ENCODE assay signal across 25 cellular contexts in genomic region chr4:142369141-142369540, GRCh38.
DNase-seq lines count a peak whose midpoint lies in the region; ATAC-seq and TF ChIP-seq lines count a peak whose summit lies in the region.
"Had no signal": no experiment of that assay in that cellular context is flagged by ENCODE, and none has a peak within 500 bp of the region (broad histone marks: within the 10 kb centered on the region; RNA-seq: fewer than 3 reads in every experiment).

No MANE protein-coding gene starts in this region.

- no peak overlapping the region for H3K18ac ChIP-seq in trophoblast cell (ENCODE audit: low read length)

- no peak overlapping the region for H3K4me2 ChIP-seq in trophoblast cell (ENCODE audit: low read length)

- H3K14ac ChIP-seq in trophoblast cell (ENCODE audit: low read length), result no peak overlapping the region

- no peak overlapping the region for H3K4me3 ChIP-seq in trophoblast cell (ENCODE audit: low read depth, low read length)
- H3K4me3 ChIP-seq: colonic mucosa, heart left ventricle, left ventricle myocardium inferior, mucosa of descending colon, prostate gland, SJCRH30, skin epidermis, stomach, upper lobe of left lung had no signal

- H3K36me3 Mint-ChIP-seq in activated naive CD4-positive, alpha-beta T cell treated with anti-CD3 and anti-CD28 coated beads, Interleukin-2, amount 50 U/mL, for 24 hours, result peaks cover 26% of the 10 kb centered on the region
- peaks cover 22% of the 10 kb centered on the region for H3K36me3 Mint-ChIP-seq in HFFc6 (ENCODE audit: low read depth)
- peaks cover 35% of the 10 kb centered on the region for H3K36me3 Mint-ChIP-seq in activated naive CD8-positive, alpha-beta T cell treated with anti-CD3 and anti-CD28 coated beads, Interleukin-2, amount 50 U/mL, for 24 hours (ENCODE audit: low read depth)

- no peaks in the 10 kb centered on the region for H3K27me3 Mint-ChIP-seq in activated naive CD4-positive, alpha-beta T cell treated with anti-CD3 and anti-CD28 coated beads, Interleukin-2, amount 50 U/mL, for 24 hours
- H3K27me3 Mint-ChIP-seq in HFFc6 (ENCODE audit: insufficient read depth), result peaks cover 3% of the 10 kb centered on the region; the same call in 1 of the 2 replicates
- H3K27me3 Mint-ChIP-seq in activated naive CD8-positive, alpha-beta T cell treated with anti-CD3 and anti-CD28 coated beads, Interleukin-2, amount 50 U/mL, for 24 hours, result no peaks in the 10 kb centered on the region

- no peak overlapping the region for H3K9ac ChIP-seq in trophoblast cell (ENCODE audit: low read length)

- H3K4ac ChIP-seq in trophoblast cell (ENCODE audit: low read depth, low read length), result no peak overlapping the region

- no peak for ATAC-seq in activated naive CD8-positive, alpha-beta T cell treated with anti-CD3 and anti-CD28 coated beads, Interleukin-2, amount 50 U/mL, for 24 hours
- ATAC-seq: heart left ventricle, mucosa of descending colon had no signal

- no peaks in the 10 kb centered on the region for H3K9me3 ChIP-seq in trophoblast cell (ENCODE audit: insufficient read depth, low read depth, low read length)
- H3K9me3 ChIP-seq: colonic mucosa, mucosa of descending colon, prostate gland, SJCRH30, stomach had no signal

- TF ChIP-seq CTCF in HFFc6 (IDR thresholded peaks at IDR 0.05), result no peak

- H3K23ac ChIP-seq in trophoblast cell (ENCODE audit: low read length), result no peak overlapping the region

- no peak for DNase-seq in activated naive CD4-positive, alpha-beta T cell treated with anti-CD3 and anti-CD28 coated beads, Interleukin-2, amount 50 U/mL, for 16 hours
- DNase-seq in HFFc6 (no peak), trophoblast cell (peak; percentile 20 to 53), NCI-H2171 (lab: John Stamatoyannopoulos, UW) (no peak), NCI-H82 (lab: John Stamatoyannopoulos, UW) (no peak)
- no peak for DNase-seq in activated naive CD8-positive, alpha-beta T cell treated with anti-CD3 and anti-CD28 coated beads, Interleukin-2, amount 50 U/mL, for 24 hours
- DNase-seq in activated effector memory CD4-positive, alpha-beta T cell treated with Interleukin-2 at 50 U/mL for 16 hours, result no peak
- DNase-seq: colonic mucosa; DMS79; H9; heart left ventricle; KBM-7; left ventricle myocardium inferior; mucosa of descending colon; NCI-H187 treated with DMSO at 0.1 percent for 48 hours; NCI-H345; OCI-M1; SJCRH30; stimulated activated CD4-positive, alpha-beta T cell treated with anti-CD3 and anti-CD28 coated beads, Interleukin-2, amount 100 ng/mL, for 48 hours; stomach; upper lobe of left lung had no signal

- H3K9me3 Mint-ChIP-seq in activated naive CD4-positive, alpha-beta T cell treated with anti-CD3 and anti-CD28 coated beads, Interleukin-2, amount 50 U/mL, for 24 hours, result peaks cover 17% of the 10 kb centered on the region
- H3K9me3 Mint-ChIP-seq in HFFc6, result peaks cover 9% of the 10 kb centered on the region
- H3K9me3 Mint-ChIP-seq in activated naive CD8-positive, alpha-beta T cell treated with anti-CD3 and anti-CD28 coated beads, Interleukin-2, amount 50 U/mL, for 24 hours, result peaks cover 10% of the 10 kb centered on the region

- H3K27me3 ChIP-seq in trophoblast cell (ENCODE audit: insufficient read depth, low read length), result no peaks in the 10 kb centered on the region
- H3K27me3 ChIP-seq: colonic mucosa, heart left ventricle, SJCRH30, stomach, upper lobe of left lung had no signal

- H3K27ac Mint-ChIP-seq in activated naive CD4-positive, alpha-beta T cell treated with anti-CD3 and anti-CD28 coated beads, Interleukin-2, amount 50 U/mL, for 24 hours, result peak overlapping the region; percentile 99
- H3K27ac Mint-ChIP-seq in HFFc6, result peak overlapping the region; percentile 28; the same call in 1 of the 2 replicates
- H3K27ac Mint-ChIP-seq in activated naive CD8-positive, alpha-beta T cell treated with anti-CD3 and anti-CD28 coated beads, Interleukin-2, amount 50 U/mL, for 24 hours, result peak overlapping the region; percentile 85
- H3K27ac Mint-ChIP-seq: brain had no signal

- no peak overlapping the region for H2BK12ac ChIP-seq in trophoblast cell (ENCODE audit: low read length)

- no peaks in the 10 kb centered on the region for H3K79me1 ChIP-seq in trophoblast cell (ENCODE audit: low read length)

- no peak overlapping the region for H4K12ac ChIP-seq in trophoblast cell (ENCODE audit: low read depth, low read length)

- no peak overlapping the region for H4K91ac ChIP-seq in trophoblast cell (ENCODE audit: low read depth, low read length)

- H2BK120ac ChIP-seq in trophoblast cell (ENCODE audit: insufficient read depth, low read length, poor library complexity), result no peak overlapping the region

- no peaks in the 10 kb centered on the region for H3K4me1 ChIP-seq in trophoblast cell (ENCODE audit: control insufficient read depth in 1 of 2, insufficient read depth in 2 of 2, low read length in 2 of 2)
- H3K4me1 ChIP-seq: colonic mucosa, prostate gland had no signal

- H4K8ac ChIP-seq in trophoblast cell (ENCODE audit: low read depth, low read length), result no peak overlapping the region

- WGBS in trophoblast cell (ENCODE audit: extremely low coverage, insufficient coverage, insufficient read length), result no CpG with 5 or more reads among the region's 3 CpGs

- H3K36me3 ChIP-seq in trophoblast cell (ENCODE audit: control insufficient read depth in 1 of 2, insufficient read depth in 2 of 2, low read length in 2 of 2), result no peaks in the 10 kb centered on the region
- H3K36me3 ChIP-seq: colonic mucosa, heart left ventricle, prostate gland, SJCRH30, stomach, upper lobe of left lung had no signal

- no peak overlapping the region for H3K27ac ChIP-seq in trophoblast cell (ENCODE audit: low read depth, low read length)
- H3K27ac ChIP-seq: colonic mucosa, heart left ventricle, left ventricle myocardium inferior, prostate gland, SJCRH30, skin epidermis, stomach, upper lobe of left lung had no signal

- H3K4me3 Mint-ChIP-seq in activated naive CD4-positive, alpha-beta T cell treated with anti-CD3 and anti-CD28 coated beads, Interleukin-2, amount 50 U/mL, for 24 hours, result peak overlapping the region; percentile 82
- no peak overlapping the region for H3K4me3 Mint-ChIP-seq in HFFc6
- peak overlapping the region; percentile 35 for H3K4me3 Mint-ChIP-seq in activated naive CD8-positive, alpha-beta T cell treated with anti-CD3 and anti-CD28 coated beads, Interleukin-2, amount 50 U/mL, for 24 hours
- H3K4me3 Mint-ChIP-seq: brain, H9 had no signal

- H2AFZ ChIP-seq in trophoblast cell (ENCODE audit: insufficient read depth, low read length, poor library complexity), result no peak overlapping the region

- H2BK5ac ChIP-seq in trophoblast cell (ENCODE audit: low read depth, low read length, poor library complexity), result no peak overlapping the region

- no peaks in the 10 kb centered on the region for H3K79me2 ChIP-seq in trophoblast cell (ENCODE audit: control insufficient read depth, insufficient read depth, low read length, poor library complexity)

- peaks cover 90% of the 10 kb centered on the region for H3K4me1 Mint-ChIP-seq in activated naive CD4-positive, alpha-beta T cell treated with anti-CD3 and anti-CD28 coated beads, Interleukin-2, amount 50 U/mL, for 24 hours
- H3K4me1 Mint-ChIP-seq in HFFc6 (ENCODE audit: low read depth), result peaks cover 86% of the 10 kb centered on the region
- peaks cover 82% of the 10 kb centered on the region for H3K4me1 Mint-ChIP-seq in activated naive CD8-positive, alpha-beta T cell treated with anti-CD3 and anti-CD28 coated beads, Interleukin-2, amount 50 U/mL, for 24 hours

- no peak overlapping the region for H2AK5ac ChIP-seq in trophoblast cell (ENCODE audit: low read length)

Comparison
In these comparisons a context has a peak if more than half of its experiments do, and no peak if none do; other contexts are left out.
1. H3K27ac Mint-ChIP-seq: peak in every context shown above with its lines; median percentile 99 in activated naive CD4-positive, alpha-beta T cell treated with anti-CD3 and anti-CD28 coated beads, Interleukin-2, amount 50 U/mL, for 24 hours; 85 in activated naive CD8-positive, alpha-beta T cell treated with anti-CD3 and anti-CD28 coated beads, Interleukin-2, amount 50 U/mL, for 24 hours; 28 in HFFc6.
2. DNase-seq: peak in trophoblast cell (2 of 2); none in activated naive CD4-positive, alpha-beta T cell treated with anti-CD3 and anti-CD28 coated beads, Interleukin-2, amount 50 U/mL, for 16 hours (single experiment), HFFc6 (single experiment), activated naive CD8-positive, alpha-beta T cell treated with anti-CD3 and anti-CD28 coated beads, Interleukin-2, amount 50 U/mL, for 24 hours (single experiment), activated effector memory CD4-positive, alpha-beta T cell treated with Interleukin-2 at 50 U/mL for 16 hours (single experiment), NCI-H2171 (single experiment) and NCI-H82 (single experiment).